23 cellular contexts compared by ENCODE assay signal in the genomic region with DNA sequence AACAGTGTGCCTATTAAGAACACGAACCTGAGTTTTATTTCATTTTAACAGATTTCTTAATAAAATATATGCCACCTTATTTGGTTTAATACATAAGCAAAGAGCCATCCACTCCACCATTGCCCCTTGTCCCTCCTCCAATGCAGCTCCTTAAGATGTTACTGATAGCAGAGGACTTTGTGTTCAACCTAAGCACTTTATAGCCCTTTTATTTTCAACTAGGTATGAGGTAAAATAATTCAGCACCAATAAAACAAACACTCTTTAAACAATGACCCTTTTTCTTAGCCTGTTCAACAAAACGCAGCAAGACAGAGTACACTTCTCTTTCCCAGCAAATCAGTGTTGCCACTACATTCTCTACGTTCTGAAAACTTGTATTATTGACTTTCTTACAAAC.
"Had no signal": no experiment of that assay in that cellular context is flagged by ENCODE, and none has a peak within 500 bp of the region (broad histone marks: within the 10 kb centered on the region; RNA-seq: fewer than 3 reads in every experiment).

No MANE protein-coding gene starts in this region.

- H3K27ac ChIP-seq: KMS-11, SJSA1, SK-N-MC had no signal

- H3K4me3 ChIP-seq: Peyer's patch, SJSA1, SK-N-MC had no signal

- H3K27me3 ChIP-seq: Peyer's patch had no signal

- H3K4me2 ChIP-seq: KMS-11 had no signal

- ATAC-seq: HepG2, PC-3 had no signal

- DNase-seq: IMR-90, Kasumi-1, MM.1S, NCI-H1092 treated with DMSO at 0.1 percent for 48 hours, NCI-H1436, NCI-H187, NCI-H2029, NCI-H2081 treated with DMSO at 0.1 percent for 48 hours, NCI-H2171, NCI-H226, NCI-H446, NCI-H510A, NCI-H524 treated with DMSO at 0.1 percent for 48 hours, NCI-H69, NCI-H774, PC-3, Peyer's patch, Right ventricle myocardium superior, SIG-M5 had no signal

- H3K36me3 ChIP-seq: Peyer's patch, SJSA1 had no signal

- H3K9me3 ChIP-seq: Peyer's patch, SJSA1 had no signal

- H3K4me1 ChIP-seq: SJSA1 had no signal
